In genomic region chr20:13517801-13518200, GRCh38 we compare ENCODE assay signal across 24 cellular contexts.
DNase-seq lines count a peak whose midpoint lies in the region; ATAC-seq, FAIRE-seq and TF ChIP-seq lines count a peak whose summit lies in the region.
"Had no signal": no experiment of that assay in that cellular context is flagged by ENCODE, and none has a peak within 500 bp of the region (broad histone marks: within the 10 kb centered on the region; RNA-seq: fewer than 3 reads in every experiment).

No MANE protein-coding gene starts in this region.

- TF ChIP-seq POLR2A in A549 (IDR thresholded peaks at IDR 0.05; ENCODE audit: low read length) (no peak), IMR-90 (IDR thresholded peaks at IDR 0.05; ENCODE audit: low read depth, low read length) (no peak), suprapubic skin (IDR thresholded peaks at IDR 0.05) (no peak)

- no peak overlapping the region for H3K9ac ChIP-seq in IMR-90 (ENCODE audit: low read depth, low read length)
- H3K9ac ChIP-seq: BLaER1 had no signal

- H3K4me1 ChIP-seq in A549 (peaks cover 12% of the 10 kb centered on the region; the same call in 2 of the 3 replicates), IMR-90 (ENCODE audit: control insufficient read depth, insufficient read depth, low read length) (peaks cover 15% of the 10 kb centered on the region), suprapubic skin (no peaks in the 10 kb centered on the region)
- H3K4me1 ChIP-seq: BE2C, BLaER1, Caco-2 had no signal

- peak overlapping the region; percentile 77; the same call in 1 of the 2 replicates for H4K5ac ChIP-seq in IMR-90 (ENCODE audit: low read depth, low read length)

- H3K36me3 ChIP-seq in IMR-90 (ENCODE audit: control insufficient read depth, insufficient read depth, low read length) (no peaks in the 10 kb centered on the region; the same call in 1 of the 2 replicates), suprapubic skin (peaks cover 7% of the 10 kb centered on the region)
- H3K36me3 ChIP-seq: BE2C had no signal

- H2BK15ac ChIP-seq in IMR-90 (ENCODE audit: low read depth, low read length) = 0 out of 3 replicates have a peak overlapping the region, but pooled peaks have one; percentile 32

- H2AFZ ChIP-seq in IMR-90 (replicated peaks; ENCODE audit: low read length, poor library complexity) = no peak overlapping the region

- no peak overlapping the region for H3K56ac ChIP-seq in IMR-90 (ENCODE audit: extremely low read depth, insufficient read depth, low read length)

- peaks cover 5% of the 10 kb centered on the region; the same call in 2 of the 3 replicates for H3K9me3 ChIP-seq in A549
- no peaks in the 10 kb centered on the region for H3K9me3 ChIP-seq in IMR-90 (ENCODE audit: control insufficient read depth, insufficient read depth, low read length)
- no peaks in the 10 kb centered on the region for H3K9me3 ChIP-seq in suprapubic skin
- H3K9me3 ChIP-seq: BE2C, Caco-2 had no signal

- no peak overlapping the region for H2BK20ac ChIP-seq in IMR-90 (ENCODE audit: low read depth, low read length)

- DNase-seq in A549 (ENCODE audit: low read depth in 1 of 2, low spot score in 1 of 2) = no peak
- DNase-seq in IMR-90 = peak; percentile 11
- peak; percentile 21 for DNase-seq in amniotic epithelial cell (ENCODE audit: low read depth)
- DNase-seq in fibroblast of villous mesenchyme (ENCODE audit: low read depth) = peak; percentile 64
- no peak for DNase-seq in NCI-H1105 (lab: John Stamatoyannopoulos, UW)
- DNase-seq in DMS53 treated with DMSO at 0.1 percent for 48 hours (lab: John Stamatoyannopoulos, UW; ENCODE audit: unreplicated experiment) = no peak
- no peak for DNase-seq in suprapubic skin (ENCODE audit: low spot score in 2 of 2)
- no peak for DNase-seq in putamen (ENCODE audit: low spot score)
- DNase-seq: ACHN; BE2C; C1 segment of cervical spinal cord; Caco-2; Calu3; CD4-positive, CD25-positive, alpha-beta regulatory T cell; CD8-positive, alpha-beta T cell; DMS79; DND-41; GF-D8 had no signal

- no peaks in the 10 kb centered on the region for H3K27me3 ChIP-seq in IMR-90 (ENCODE audit: control insufficient read depth, insufficient read depth, low read length)
- no peaks in the 10 kb centered on the region for H3K27me3 ChIP-seq in suprapubic skin
- H3K27me3 ChIP-seq: BE2C, BLaER1 had no signal

- FAIRE-seq in A549 (lab: Jason Lieb, UNC) = peak; percentile 7
- FAIRE-seq: D721Med, G401.6, GM12891, GM19239 had no signal

- H3K27ac ChIP-seq in A549 (no peak overlapping the region), IMR-90 (ENCODE audit: insufficient read depth, low read length) (0 out of 2 replicates have a peak overlapping the region, but pooled peaks have one; percentile 39), suprapubic skin (no peak overlapping the region)
- H3K27ac ChIP-seq: 22Rv1, BLaER1 had no signal

- H3K14ac ChIP-seq in IMR-90 (replicated peaks; ENCODE audit: low read depth, low read length) = no peak overlapping the region

- TF ChIP-seq CTCF in A549 (IDR thresholded peaks at IDR 0.05) = no peak
- no peak for TF ChIP-seq CTCF in IMR-90 (conservative IDR thresholded peaks at IDR 0.05; ENCODE audit: low read depth, low read length)
- TF ChIP-seq CTCF in fibroblast of villous mesenchyme (IDR thresholded peaks at IDR 0.05; ENCODE audit: insufficient read depth, low read depth, low read length) = no peak
- TF ChIP-seq CTCF in suprapubic skin (IDR thresholded peaks at IDR 0.05) = no peak

- no peak overlapping the region for H2AK5ac ChIP-seq in IMR-90 (ENCODE audit: low read depth, low read length)

- BruUV-seq in IMR-90 (replicated peaks; lab: Mats Ljungman, UMichigan) = no TSS peak

- intact Hi-C loops in IMR-90 (cut with micrococcal nuclease) = no loop called here

- ATAC-seq in A549 = no peak
- no peak for ATAC-seq in IMR-90 (ENCODE audit: low read depth)
- ATAC-seq: CD8-positive, alpha-beta T cell had no signal

- CTCF ChIA-PET in A549 (lab: Yijun Ruan, JAX) = interaction anchor here (1.4 kb wide), 1 partner anchor 13 kb away, joined by 3 read pairs; no protein-coding TSS in a partner anchor
- CTCF ChIA-PET in IMR-90 (lab: Yijun Ruan, JAX) = no interaction called here

- in situ Hi-C loops in IMR-90 (cut with MboI; ENCODE audit: low sequenced_read_pairs) = no loop called here

- no peak overlapping the region for H2BK5ac ChIP-seq in IMR-90 (ENCODE audit: low read depth, low read length, poor library complexity, severe bottlenecking)

- no peak overlapping the region for H3K4me3 ChIP-seq in A549
- H3K4me3 ChIP-seq in IMR-90 (ENCODE audit: insufficient read depth, low read depth, low read length) = no peak overlapping the region
- no peak overlapping the region for H3K4me3 ChIP-seq in fibroblast of villous mesenchyme (ENCODE audit: low read depth, low read length)
- H3K4me3 ChIP-seq in suprapubic skin = no peak overlapping the region
- H3K4me3 ChIP-seq: BLaER1 had no signal

- no peak for TF ChIP-seq EP300 in A549 (IDR thresholded peaks at IDR 0.05)
- TF ChIP-seq EP300 in suprapubic skin (IDR thresholded peaks at IDR 0.05) = no peak

- no peak overlapping the region for H2BK120ac ChIP-seq in IMR-90 (ENCODE audit: low read depth, low read length)

- no peak overlapping the region for H4K91ac ChIP-seq in IMR-90 (ENCODE audit: insufficient read depth, low read depth, low read length)

- H3K4me2 ChIP-seq in A549 = no peak overlapping the region
- peak overlapping the region; percentile 26; the same call in 1 of the 2 replicates for H3K4me2 ChIP-seq in IMR-90 (ENCODE audit: low read depth, low read length)
- H3K4me2 ChIP-seq: BLaER1 had no signal

- H2AK9ac ChIP-seq in IMR-90 (replicated peaks; ENCODE audit: low read depth, low read length, poor library complexity) = no peak overlapping the region

- peak overlapping the region; percentile 94 for H3K18ac ChIP-seq in IMR-90 (ENCODE audit: low read depth, low read length)

- TF ChIP-seq RAD21 in A549 (conservative IDR thresholded peaks at IDR 0.05 in 1 of 2, IDR thresholded peaks at IDR 0.05 in 1 of 2) (no peak), IMR-90 (IDR thresholded peaks at IDR 0.05; ENCODE audit: low read length) (no peak)

- H4K8ac ChIP-seq in IMR-90 (ENCODE audit: low read depth in 2 of 2, low read length in 2 of 2) = no peak overlapping the region; a peak in 1 of 4 replicates

- H4K20me1 ChIP-seq in IMR-90 (ENCODE audit: insufficient read depth, low read length) = no peaks in the 10 kb centered on the region
- H4K20me1 ChIP-seq: BLaER1 had no signal

- no peaks in the 10 kb centered on the region for H3K79me1 ChIP-seq in IMR-90 (ENCODE audit: low read depth in 1 of 2, low read length in 2 of 2)

- dilution Hi-C loops in IMR-90 (cut with HindIII; ENCODE audit: low sequenced_read_pairs, unreplicated experiment) = no loop called here

- POLR2A ChIA-PET in A549 (lab: Yijun Ruan, JAX) = no interaction called here
- POLR2A ChIA-PET in IMR-90 (lab: Charles Lee; ENCODE audit: unreplicated experiment) = interaction anchor here (0.6 kb wide), 1 partner anchor 122 kb away, joined by 3 read pairs; no protein-coding TSS in a partner anchor

- H3K23ac ChIP-seq in IMR-90 (ENCODE audit: low read depth, low read length) = no peak overlapping the region

- H3K4ac ChIP-seq in IMR-90 (ENCODE audit: low read depth, low read length) = no peak overlapping the region

- H3K9me1 ChIP-seq in IMR-90 (ENCODE audit: insufficient read depth, low read length) = peaks cover 3% of the 10 kb centered on the region; the same call in 1 of the 2 replicates

TF ChIP-seq in A549, 52 proteins besides CTCF, POLR2A, EP300 and RAD21 (continues in another document):
- TF ChIP-seq ZSCAN20 (CRISPR knock-in tag; IDR thresholded peaks at IDR 0.05) (no peak), POLR2AphosphoS2 (conservative IDR thresholded peaks at IDR 0.05; ENCODE audit: low read length) (no peak), NFE2L2 (conservative IDR thresholded peaks at IDR 0.05; ENCODE audit: low read length) (no peak), EHF (CRISPR knock-in tag; IDR thresholded peaks at IDR 0.05) (no peak), JUNB (IDR thresholded peaks at IDR 0.05) (no peak), BHLHE40 (IDR thresholded peaks at IDR 0.05; ENCODE audit: low read depth, low read length) (no peak), FOSB (CRISPR knock-in tag; IDR thresholded peaks at IDR 0.05) (no peak), CEBPB (IDR thresholded peaks at IDR 0.05) (no peak), JUN (IDR thresholded peaks at IDR 0.05) (no peak), ATOH8 (CRISPR knock-in tag; IDR thresholded peaks at IDR 0.05; ENCODE audit: low read depth) (no peak), TFCP2L1 (CRISPR knock-in tag; IDR thresholded peaks at IDR 0.05) (no peak), KDM5A (IDR thresholded peaks at IDR 0.05) (no peak)

TF ChIP-seq in IMR-90, 13 proteins besides CTCF, POLR2A, EP300 and RAD21 (continues in another document):
- TF ChIP-seq RFX5 (IDR thresholded peaks at IDR 0.05; ENCODE audit: low read depth, low read length) (no peak), MAZ (IDR thresholded peaks at IDR 0.05; ENCODE audit: borderline replicate concordance, low read depth, low read length) (no peak), FOS (IDR thresholded peaks at IDR 0.05; ENCODE audit: low read depth, low read length) (no peak), BHLHE40 (IDR thresholded peaks at IDR 0.05; ENCODE audit: low read depth, low read length) (no peak), USF2 (IDR thresholded peaks at IDR 0.05; ENCODE audit: low read depth, low read length) (no peak), NFE2L2 (IDR thresholded peaks at IDR 0.05; ENCODE audit: low read depth, low read length) (no peak), RCOR1 (IDR thresholded peaks at IDR 0.05; ENCODE audit: insufficient replicate concordance, low read length) (no peak), MXI1 (IDR thresholded peaks at IDR 0.05; ENCODE audit: borderline replicate concordance, low read depth, low read length) (no peak), CHD1 (IDR thresholded peaks at IDR 0.05; ENCODE audit: low read depth, low read length) (no peak), CEBPB (IDR thresholded peaks at IDR 0.05; ENCODE audit: low read depth, low read length) (no peak), MAFK (IDR thresholded peaks at IDR 0.05; ENCODE audit: low read depth, low read length) (no peak), SMC3 (IDR thresholded peaks at IDR 0.05; ENCODE audit: low read depth, low read length) (no peak)

Comparison
In these comparisons a context has a peak if more than half of its experiments do, and no peak if none do; other contexts are left out.
1. DNase-seq: peak in IMR-90 (single experiment), amniotic epithelial cell (single experiment) and fibroblast of villous mesenchyme (single experiment); none in A549 (0 of 2), NCI-H1105 (single experiment), DMS53 treated with DMSO at 0.1 percent for 48 hours (single experiment), suprapubic skin (0 of 2) and putamen (single experiment).